In the genomic region with DNA sequence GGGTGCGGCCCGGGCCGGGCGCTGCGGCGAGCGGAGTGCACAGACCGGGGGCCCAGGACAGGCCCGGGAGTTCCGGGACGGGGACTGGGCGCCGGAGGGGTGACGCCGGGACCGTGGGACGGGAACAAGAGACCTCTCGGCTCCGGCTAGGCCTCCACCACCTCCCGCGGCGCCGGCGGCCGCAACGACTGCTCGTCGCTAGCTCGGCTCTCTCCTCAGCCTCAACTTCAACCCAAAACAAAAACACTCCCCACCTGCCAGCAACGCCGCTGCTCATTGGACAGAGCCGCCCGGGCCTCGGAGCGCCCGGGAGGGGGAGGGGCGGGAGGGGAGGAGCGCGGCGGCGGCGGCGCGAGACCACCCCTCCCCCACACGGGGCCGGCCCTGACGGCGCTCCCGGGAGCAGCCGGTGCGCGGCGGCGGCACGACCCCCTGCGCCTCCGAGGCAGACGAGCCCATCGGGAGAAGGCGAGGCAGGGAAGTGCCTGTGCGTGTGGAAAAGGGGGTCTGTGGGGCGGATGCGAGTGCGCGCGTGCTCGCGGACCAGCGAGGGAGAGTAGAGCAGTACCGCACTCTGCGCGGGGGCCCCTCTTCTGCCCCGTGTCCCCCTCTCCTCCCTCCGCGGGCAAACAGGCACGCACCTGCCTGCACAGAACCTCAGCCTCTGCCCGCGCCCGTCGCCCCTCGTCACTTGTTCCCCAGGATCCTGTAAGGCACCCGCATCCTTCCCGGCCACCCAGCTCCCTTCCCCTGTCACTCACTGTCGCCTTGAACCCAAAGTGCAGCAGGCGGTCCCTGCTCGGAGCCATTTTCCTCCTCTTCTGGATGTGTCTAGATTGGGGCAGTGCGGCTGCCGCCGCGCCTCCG, we compare ENCODE assay signal across 8 cellular contexts. TPM values are rescaled to one million over a fixed set of nuclear protein-coding genes. Genes with fewer than 3 reads are reported as not detected.
DNase-seq lines count a peak whose midpoint lies in the region; ATAC-seq and TF ChIP-seq lines count a peak whose summit lies in the region.

A gene with protein sequence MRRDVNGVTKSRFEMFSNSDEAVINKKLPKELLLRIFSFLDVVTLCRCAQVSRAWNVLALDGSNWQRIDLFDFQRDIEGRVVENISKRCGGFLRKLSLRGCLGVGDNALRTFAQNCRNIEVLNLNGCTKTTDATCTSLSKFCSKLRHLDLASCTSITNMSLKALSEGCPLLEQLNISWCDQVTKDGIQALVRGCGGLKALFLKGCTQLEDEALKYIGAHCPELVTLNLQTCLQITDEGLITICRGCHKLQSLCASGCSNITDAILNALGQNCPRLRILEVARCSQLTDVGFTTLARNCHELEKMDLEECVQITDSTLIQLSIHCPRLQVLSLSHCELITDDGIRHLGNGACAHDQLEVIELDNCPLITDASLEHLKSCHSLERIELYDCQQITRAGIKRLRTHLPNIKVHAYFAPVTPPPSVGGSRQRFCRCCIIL (minus strand): TSS at position 215 of the 867 bp plus-strand sequence. CDS start 224 bp downstream, outside the sequence.

- H3K27me3 ChIP-seq in PC-3 (ENCODE audit: low read length), result no peaks in the 10 kb centered on the region

- POLR2A ChIA-PET in PC-3 (lab: Charles Lee; ENCODE audit: unreplicated experiment), result interaction anchor here (0.5 kb wide), 1 partner anchor 49 kb away, joined by 5 read pairs; no protein-coding TSS in a partner anchor

- H3F3A ChIP-seq in PC-3 (ENCODE audit: low read length, unreplicated experiment), result no peaks in the 10 kb centered on the region

- H3K4me3 ChIP-seq in PC-3 (ENCODE audit: low read length) (peak within 1 kb of the TSS; percentile 96), mucosa of descending colon (peak within 1 kb of the TSS; percentile 86)

- no peak for TF ChIP-seq CTCF in PC-3 (conservative IDR thresholded peaks at IDR 0.05; ENCODE audit: low read depth, low read length)
- TF ChIP-seq CTCF in mucosa of descending colon (IDR thresholded peaks at IDR 0.05), result no peak

- H3K27me3 Mint-ChIP-seq in IgD-negative memory B cell, result no peaks in the 10 kb centered on the region

- peaks cover 8% of the 10 kb centered on the region; the same call in 1 of the 2 replicates for H3K79me2 ChIP-seq in PC-3 (ENCODE audit: low read length)

- no peaks in the 10 kb centered on the region for H3K36me3 Mint-ChIP-seq in IgD-negative memory B cell

- peaks cover 29% of the 10 kb centered on the region for H3K4me1 ChIP-seq in PC-3 (ENCODE audit: insufficient read depth, low read length)
- H3K4me1 ChIP-seq in mucosa of descending colon (ENCODE audit: low read depth), result peaks cover 17% of the 10 kb centered on the region

- peak; percentile 100 for DNase-seq in D341Med (ENCODE audit: low spot score)
- peak; percentile 86 for DNase-seq in PC-3
- peak; percentile 93 for DNase-seq in activated T-cell treated with anti-CD3 and anti-CD28 coated beads for 4 hours
- DNase-seq in epithelial cell of prostate (ENCODE audit: low read depth, low spot score), result peak; percentile 26
- DNase-seq in mucosa of descending colon, result peak; percentile 95 to 98 (median 98)
- DNase-seq in stimulated activated CD8-positive, alpha-beta memory T cell treated with anti-CD3 and anti-CD28 coated beads, Interleukin-2, amount 100 ng/mL, for 48 hours (ENCODE audit: low read depth in 2 of 2), result peak; percentile 85 to 88

- peak within 1 kb of the TSS; percentile 60 for H3K9ac ChIP-seq in PC-3 (ENCODE audit: low read length)

- peaks cover 14 to 26% (median 17%) of the 10 kb centered on the region in 3 donors for H3K4me1 Mint-ChIP-seq in IgD-negative memory B cell

- no peak within 1 kb of the TSS for H3K27ac ChIP-seq in PC-3 (ENCODE audit: low read length)
- peak within 1 kb of the TSS; percentile 50 for H3K27ac ChIP-seq in epithelial cell of prostate

- H3K9me3 Mint-ChIP-seq in IgD-negative memory B cell, result no peaks in the 10 kb centered on the region

- H3K9me3 ChIP-seq in PC-3 (ENCODE audit: low read length) (no peaks in the 10 kb centered on the region), mucosa of descending colon (no peaks in the 10 kb centered on the region)

- peak; percentile 55 for ATAC-seq in GM21526 (IDR thresholded peaks at IDR 0.05; ENCODE audit: low FRiP score, unreplicated experiment)
- peak; percentile 63 for ATAC-seq in PC-3
- peak; percentile 93 for ATAC-seq in mucosa of descending colon

- peak within 1 kb of the TSS; percentile 94 to 99 (median 97) for H3K4me3 Mint-ChIP-seq in IgD-negative memory B cell

- intact Hi-C loops in PC-3 (cut with micrococcal nuclease), result loop anchor here (5.0 kb wide), 2 partner anchors 61 to 119 kb away; a partner anchor contains a TSS
- intact Hi-C loops in mucosa of descending colon (cut with DNase I, micrococcal nuclease), result loop anchor here in 1 of 2 donors (10.0 kb wide), 1 partner anchor 117 kb away; no protein-coding TSS in a partner anchor

- peaks cover 5% of the 10 kb centered on the region; the same call in 1 of the 2 replicates for H3K36me3 ChIP-seq in PC-3 (ENCODE audit: low read depth, low read length)
- H3K36me3 ChIP-seq in mucosa of descending colon (ENCODE audit: low read depth), result no peaks in the 10 kb centered on the region

- H4K20me1 ChIP-seq in PC-3 (ENCODE audit: low read length), result peaks cover 8% of the 10 kb centered on the region; the same call in 1 of the 2 replicates

- peak within 1 kb of the TSS; percentile 93 to 97 (median 94) for H3K27ac Mint-ChIP-seq in IgD-negative memory B cell

- H2AFZ ChIP-seq in PC-3 (ENCODE audit: low read length), result peak within 1 kb of the TSS; percentile 96

- H3K9me2 ChIP-seq in PC-3 (replicated peaks; ENCODE audit: low read length), result no peaks in the 10 kb centered on the region

- CTCF ChIA-PET in PC-3 (lab: Charles Lee), result interaction anchor here (0.6 kb wide), 1 partner anchor 152 kb away, joined by 4 read pairs; no protein-coding TSS in a partner anchor

- BruUV-seq in PC-3 (replicated peaks; lab: Mats Ljungman, UMichigan), result no TSS peak

- peak within 1 kb of the TSS; percentile 94 for H3K4me2 ChIP-seq in PC-3 (ENCODE audit: low read length)

RNA-seq across cellular contexts. Expression of the gene that starts here (rescaled TPM):
- polyA plus RNA-seq in IgD-negative memory B cell, result 5.0 TPM
- 2.2 and 5.0 TPM in 2 replicates for total RNA-seq in PC-3 (2014; rRNA removed)
- total RNA-seq in mucosa of descending colon, result 10 to 100 TPM; 16.6 to 29.2 (median 28.9) TPM

Comparison
In these comparisons a context has a peak if more than half of its experiments do, and no peak if none do; other contexts are left out.
1. DNase-seq: peak in every context shown above with its lines; median percentile 100 in D341Med; 98 in mucosa of descending colon; 93 in activated T-cell treated with anti-CD3 and anti-CD28 coated beads for 4 hours; 86 in stimulated activated CD8-positive, alpha-beta memory T cell treated with anti-CD3 and anti-CD28 coated beads, Interleukin-2, amount 100 ng/mL, for 48 hours; 86 in PC-3; 26 in epithelial cell of prostate.